In genomic region chr11:115132829-115133228, GRCh38 we compare ENCODE assay signal across 16 cellular contexts.
DNase-seq lines count a peak whose midpoint lies in the region; ATAC-seq, FAIRE-seq and TF ChIP-seq lines count a peak whose summit lies in the region.
"Had no signal": no experiment of that assay in that cellular context is flagged by ENCODE, and none has a peak within 500 bp of the region (broad histone marks: within the 10 kb centered on the region; RNA-seq: fewer than 3 reads in every experiment).

No MANE protein-coding gene starts in this region.

- no peak for TF ChIP-seq RAD21 in A549 (conservative IDR thresholded peaks at IDR 0.05 in 1 of 2, IDR thresholded peaks at IDR 0.05 in 1 of 2)

- H3K4me2 ChIP-seq in A549 = no peak overlapping the region
- no peak overlapping the region for H3K4me2 ChIP-seq in hepatocyte

- POLR2A ChIA-PET in A549 (lab: Yijun Ruan, JAX) = no interaction called here

- no peaks in the 10 kb centered on the region for H3K36me3 ChIP-seq in hepatocyte (replicated peaks; ENCODE audit: insufficient read depth, low read depth)
- H3K36me3 ChIP-seq: heart right ventricle, SJSA1 had no signal

- ATAC-seq in A549 (peak; percentile 62 to 67; a peak in 3 of 6 replicates), HG03139 (IDR thresholded peaks at IDR 0.05; ENCODE audit: unreplicated experiment) (no peak), HG03095 (IDR thresholded peaks at IDR 0.05; ENCODE audit: unreplicated experiment) (no peak)
- ATAC-seq: heart right ventricle; natural killer cell treated with Interleukin-12 subunit alpha and Interleukin-12 subunit beta and Interleukin-15 and Interleukin-18, amount 100 ng/mL, for 72 hours had no signal

- TF ChIP-seq POLR2A in A549 (IDR thresholded peaks at IDR 0.05; ENCODE audit: low read length) = no peak

- H3K4me3 ChIP-seq in A549 = no peak overlapping the region
- no peak overlapping the region for H3K4me3 ChIP-seq in hepatocyte
- H3K4me3 ChIP-seq: heart right ventricle, SJSA1 had no signal

- no peak for FAIRE-seq in A549 (lab: Jason Lieb, UNC)
- FAIRE-seq: colon had no signal

- H3K4me1 ChIP-seq in A549 (no peaks in the 10 kb centered on the region), hepatocyte (ENCODE audit: insufficient read depth) (no peaks in the 10 kb centered on the region)
- H3K4me1 ChIP-seq: heart right ventricle, SJSA1 had no signal

- TF ChIP-seq CTCF in A549 (IDR thresholded peaks at IDR 0.05) (no peak), GM12874 (IDR thresholded peaks at IDR 0.05; ENCODE audit: insufficient read depth, low read depth, low read length) (peak; percentile 48), hepatocyte (IDR thresholded peaks at IDR 0.05; ENCODE audit: poor library complexity) (peak; percentile 27)

- H3K79me2 ChIP-seq in hepatocyte = no peaks in the 10 kb centered on the region

- no peaks in the 10 kb centered on the region for H3K9me3 ChIP-seq in A549
- H3K9me3 ChIP-seq in hepatocyte (ENCODE audit: low read depth) = no peaks in the 10 kb centered on the region
- H3K9me3 ChIP-seq: heart right ventricle, SJSA1 had no signal

- WGBS in A549 (ENCODE audit: missing lambda C conversion rate) = 13% methylated on average over 2 of the region's 2 CpGs
- 53% methylated on average over 2 of the region's 2 CpGs for WGBS in hepatocyte (ENCODE audit: low lambda C conversion rate, missing lambda C conversion rate)

- H3K27me3 ChIP-seq in hepatocyte = no peaks in the 10 kb centered on the region
- H3K27me3 ChIP-seq: SJSA1 had no signal

- no peak overlapping the region for H3K27ac ChIP-seq in A549
- no peak overlapping the region for H3K27ac ChIP-seq in hepatocyte
- H3K27ac ChIP-seq: heart right ventricle, SJSA1 had no signal

- H2AFZ ChIP-seq in hepatocyte = no peak overlapping the region

- H4K20me1 ChIP-seq in hepatocyte (ENCODE audit: insufficient read depth, poor library complexity, severe bottlenecking) = no peaks in the 10 kb centered on the region

- no peak for TF ChIP-seq EP300 in A549 (IDR thresholded peaks at IDR 0.05)

- CTCF ChIA-PET in A549 (lab: Yijun Ruan, JAX) = interaction anchor here (1.2 kb wide), 1 partner anchor 9 kb away, joined by 3 read pairs; no protein-coding TSS in a partner anchor

- DNase-seq in A549 (ENCODE audit: low read depth in 1 of 2, low spot score in 1 of 2) = peak; percentile 17 to 32
- DNase-seq in NAMALWA (ENCODE audit: low spot score) = peak; percentile 19
- peak; percentile 23 for DNase-seq in hepatocyte (ENCODE audit: low spot score)
- no peak for DNase-seq in activated gamma-delta T cell (lab: John Stamatoyannopoulos, UW)
- no peak for DNase-seq in activated gamma-delta T cell treated with Interleukin-2 at 50 U/mL for 16 hours
- DNase-seq: activated CD8-positive, alpha-beta memory T cell treated with anti-CD3 and anti-CD28 coated beads, Interleukin-2, amount 50 U/mL, for 48 hours; CD4-positive, alpha-beta T cell; heart right ventricle; NCI-H1105 treated with DMSO at 0.1 percent for 48 hours; substantia nigra had no signal

- H3K9me2 ChIP-seq in hepatocyte (replicated peaks; ENCODE audit: insufficient read depth) = no peaks in the 10 kb centered on the region

TF ChIP-seq in A549, 52 proteins besides CTCF, POLR2A, EP300 and RAD21:
- no peak for TF ChIP-seq RARB (CRISPR knock-in tag; IDR thresholded peaks at IDR 0.05)

Comparison
In these comparisons a context has a peak if more than half of its experiments do, and no peak if none do; other contexts are left out.
1. ATAC-seq: peak in A549 (2 of 2); none in HG03139 (single experiment) and HG03095 (single experiment).
2. DNase-seq: peak in A549 (2 of 2), NAMALWA (single experiment) and hepatocyte (single experiment); none in activated gamma-delta T cell (single experiment) and activated gamma-delta T cell treated with Interleukin-2 at 50 U/mL for 16 hours (single experiment).